ENCODE assay signal across 8 cellular contexts in the genomic region with DNA sequence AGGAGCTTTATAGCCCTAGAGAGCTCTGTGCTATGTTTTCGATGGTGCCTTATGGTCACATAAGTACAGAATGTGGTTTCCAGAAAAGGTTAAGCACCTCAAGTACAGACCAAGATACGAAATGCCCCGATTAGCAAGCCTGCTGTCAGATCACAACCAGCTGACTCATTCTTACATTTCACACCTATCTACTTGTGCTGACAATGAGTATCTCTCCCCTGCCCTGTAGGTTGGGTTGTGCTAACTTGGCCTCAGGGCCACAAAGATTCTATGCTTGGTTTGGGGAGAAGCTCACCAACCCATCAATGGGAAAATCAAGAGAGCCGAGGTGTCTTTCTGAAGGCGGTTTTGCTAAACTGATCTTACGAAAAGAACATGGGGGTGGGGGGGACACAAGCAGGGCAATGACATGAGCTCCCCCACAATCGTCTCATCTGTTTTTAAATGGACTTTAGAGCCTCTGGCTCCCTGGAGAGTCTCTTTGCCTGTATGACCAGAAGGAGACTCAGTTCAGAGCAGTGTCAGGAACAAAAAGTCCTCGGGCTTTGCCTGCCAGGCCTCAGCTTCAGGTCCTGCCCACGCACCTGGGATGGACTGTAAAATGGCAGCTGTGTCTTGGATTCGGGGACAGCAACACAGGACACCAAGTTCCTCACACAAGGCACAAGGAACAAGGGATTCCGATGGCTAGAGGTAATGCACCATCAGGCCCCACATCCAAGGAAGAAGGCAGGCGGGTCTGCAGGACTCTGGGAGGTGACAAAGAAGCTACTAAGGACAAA. TPM values are rescaled to one million over a fixed set of nuclear protein-coding genes. Genes with fewer than 3 reads are reported as not detected.
DNase-seq lines count a peak whose midpoint lies in the region; ATAC-seq and TF ChIP-seq lines count a peak whose summit lies in the region.

No MANE protein-coding gene starts in this region.

- H3K36me3 ChIP-seq in neural progenitor cell (no peaks in the 10 kb centered on the region), A673 (ENCODE audit: insufficient read depth, low read length, poor library complexity, severe bottlenecking) (no peaks in the 10 kb centered on the region)

- POLR2A ChIA-PET in A673 (lab: Charles Lee; ENCODE audit: low non-redundant PET): interaction anchor here (0.5 to 0.6 kb wide), 2 partner anchors 52 to 282 kb away, joined by 3 to 18 read pairs; no protein-coding TSS in a partner anchor

- H3K4me2 ChIP-seq in neural progenitor cell: no peak overlapping the region

- H4K20me1 ChIP-seq in neural progenitor cell (ENCODE audit: low read depth): peaks cover 26% of the 10 kb centered on the region

- H3K27me3 ChIP-seq in neural progenitor cell: no peaks in the 10 kb centered on the region
- no peaks in the 10 kb centered on the region for H3K27me3 ChIP-seq in A673 (replicated peaks; ENCODE audit: insufficient read depth, low read depth, low read length, poor library complexity)

- no peaks in the 10 kb centered on the region for H3F3A ChIP-seq in neural progenitor cell (ENCODE audit: low read depth)

- no peaks in the 10 kb centered on the region for H3K27me3 Mint-ChIP-seq in memory B cell
- no peaks in the 10 kb centered on the region for H3K27me3 Mint-ChIP-seq in neural progenitor cell (ENCODE audit: insufficient read depth, low read depth)

- peaks cover 21% of the 10 kb centered on the region for H3K4me1 ChIP-seq in neural progenitor cell
- peaks cover 6% of the 10 kb centered on the region for H3K4me1 ChIP-seq in A673 (ENCODE audit: insufficient read depth, low read length, poor library complexity, severe bottlenecking)

- peaks cover 42% of the 10 kb centered on the region for H3K4me1 Mint-ChIP-seq in memory B cell
- H3K4me1 Mint-ChIP-seq in neural progenitor cell: peaks cover 31% of the 10 kb centered on the region

- H3K27ac ChIP-seq in neural progenitor cell (no peak overlapping the region), A673 (ENCODE audit: low read depth, low read length, poor library complexity, severe bottlenecking) (no peak overlapping the region)

- H3K4me3 ChIP-seq in neural progenitor cell (no peak overlapping the region), A673 (ENCODE audit: low read depth, low read length, poor library complexity, severe bottlenecking) (no peak overlapping the region)

- CTCF ChIA-PET in A673 (lab: Charles Lee): no interaction called here

- H3K9ac ChIP-seq in neural progenitor cell: no peak overlapping the region

- peak; percentile 77 for DNase-seq in activated CD8-positive, alpha-beta memory T cell treated with anti-CD3 and anti-CD28 coated beads, Interleukin-2, amount 50 U/mL, for 48 hours
- DNase-seq in memory B cell (ENCODE audit: low spot score in 2 of 2) (no peak), neural progenitor cell (ENCODE audit: low spot score) (no peak), AG20443 (ENCODE audit: low spot score) (no peak), A673 (ENCODE audit: low spot score) (no peak), SIG-M5 treated with dmso at 0.1 percent for 504 hours (lab: John Stamatoyannopoulos, UW; ENCODE audit: unreplicated experiment) (no peak)

- H3K9me3 Mint-ChIP-seq in memory B cell (no peaks in the 10 kb centered on the region), neural progenitor cell (no peaks in the 10 kb centered on the region)

- TF ChIP-seq CTCF in neural progenitor cell (IDR thresholded peaks at IDR 0.05) (no peak), A673 (conservative IDR thresholded peaks at IDR 0.05; ENCODE audit: low read depth, low read length) (no peak)

- ATAC-seq in GM19035 (IDR thresholded peaks at IDR 0.05; ENCODE audit: unreplicated experiment) (peak; percentile 96), HG03045 (IDR thresholded peaks at IDR 0.05; ENCODE audit: unreplicated experiment) (peak; percentile 91), memory B cell (ENCODE audit: low read depth) (no peak)

- H3K79me2 ChIP-seq in neural progenitor cell (ENCODE audit: low read depth): no peaks in the 10 kb centered on the region

- H3K4me3 Mint-ChIP-seq in memory B cell: no peak overlapping the region
- H3K4me3 Mint-ChIP-seq in neural progenitor cell: no peak overlapping the region

- H3K27ac Mint-ChIP-seq in memory B cell (peak overlapping the region; percentile 76), neural progenitor cell (no peak overlapping the region)

- BruUV-seq in A673 (replicated peaks; lab: Mats Ljungman, UMichigan): no TSS peak

- no peak overlapping the region for H2AFZ ChIP-seq in neural progenitor cell (replicated peaks)

- intact Hi-C loops in A673 (cut with micrococcal nuclease; ENCODE audit: unreplicated experiment): no loop called here

- H3K36me3 Mint-ChIP-seq in memory B cell (peaks cover 14% of the 10 kb centered on the region), neural progenitor cell (peaks cover 10% of the 10 kb centered on the region)

- H3K9me3 ChIP-seq in neural progenitor cell (ENCODE audit: low read depth) (no peaks in the 10 kb centered on the region), A673 (ENCODE audit: low read depth, low read length, poor library complexity, severe bottlenecking) (no peaks in the 10 kb centered on the region)

RNA-seq across cellular contexts. Expression of gene FAM53B, which starts 55.1 kb away (rescaled TPM):
- total RNA-seq in neural progenitor cell (ENCODE audit: low replicate concordance) (15.3 and 44.1 TPM in 2 replicates), A673 (2021) (18.3 and 19.8 TPM in 2 replicates)
